In genomic region chr19:17370026-17370587, GRCh38 we compare ENCODE assay signal across 1 cellular context.
A peak's percentile ranks its signal among the peaks of the same experiment; 100 is the strongest.
TF ChIP-seq lines count a peak whose summit lies in the region.

No MANE protein-coding gene starts in this region.

TF ChIP-seq in IMR-90, 13 proteins besides CTCF, POLR2A, EP300 and RAD21:
- TF ChIP-seq BHLHE40 (IDR thresholded peaks at IDR 0.05; ENCODE audit: low read depth, low read length) (no peak), FOS (IDR thresholded peaks at IDR 0.05; ENCODE audit: low read depth, low read length) (no peak), CEBPB (IDR thresholded peaks at IDR 0.05; ENCODE audit: low read depth, low read length) (peak; percentile 65), USF2 (IDR thresholded peaks at IDR 0.05; ENCODE audit: low read depth, low read length) (peak; percentile 83), RCOR1 (IDR thresholded peaks at IDR 0.05; ENCODE audit: insufficient replicate concordance, low read length) (no peak)
TF ChIP-seq in IMR-90: peak in this region for 2.
